ENCODE assay signal across 8 cellular contexts in genomic region chr21:41923641-41924342, GRCh38. TPM values are rescaled to one million over a fixed set of nuclear protein-coding genes. Genes with fewer than 3 reads are reported as not detected.
DNase-seq lines count a peak whose midpoint lies in the region; ATAC-seq and TF ChIP-seq lines count a peak whose summit lies in the region.

No MANE protein-coding gene starts in this region.

- H4K20me1 ChIP-seq in mammary epithelial cell (ENCODE audit: insufficient read depth, low read length): no peaks in the 10 kb centered on the region
- no peaks in the 10 kb centered on the region for H4K20me1 ChIP-seq in GM23338 (replicated peaks; ENCODE audit: insufficient read depth)

- no TSS peak for BruUV-seq in mammary epithelial cell (replicated peaks; lab: Mats Ljungman, UMichigan)

- 9% methylated on average over 4 of the region's 7 CpGs for WGBS in mammary epithelial cell (ENCODE audit: low coverage, missing lambda C conversion rate)

- no peaks in the 10 kb centered on the region for H3K27me3 Mint-ChIP-seq in activated naive CD4-positive, alpha-beta T cell treated with anti-CD3 and anti-CD28 coated beads, Interleukin-2, amount 50 U/mL, for 24 hours
- H3K27me3 Mint-ChIP-seq in GM23338 (ENCODE audit: insufficient read depth, low read depth, poor library complexity): peaks cover 8% of the 10 kb centered on the region

- H3F3A ChIP-seq in GM23338 (replicated peaks; ENCODE audit: low read depth): no peaks in the 10 kb centered on the region

- H3K27ac ChIP-seq in mammary epithelial cell (ENCODE audit: insufficient read depth, low read depth, low read length): peak overlapping the region; percentile 65
- H3K27ac ChIP-seq in mucosa of rectum (ENCODE audit: low read depth in 2 of 2, low read length in 2 of 2): peak overlapping the region; percentile 48 to 71
- peak overlapping the region; percentile 80 to 87 for H3K27ac ChIP-seq in uterus
- no peak overlapping the region for H3K27ac ChIP-seq in GM23338 (ENCODE audit: low read depth)

- ATAC-seq in HG03565 (IDR thresholded peaks at IDR 0.05; ENCODE audit: unreplicated experiment) (no peak), GM23338 (no peak)

- H2AFZ ChIP-seq in mammary epithelial cell (ENCODE audit: low read depth, low read length) (peak overlapping the region; percentile 67), GM23338 (no peak overlapping the region)

- TF ChIP-seq POLR2A in uterus (IDR thresholded peaks at IDR 0.05): no peak

- H3K4me2 ChIP-seq in mammary epithelial cell (ENCODE audit: insufficient read depth, low read depth, low read length) (peak overlapping the region; percentile 77), GM23338 (no peak overlapping the region)

- H3K36me3 ChIP-seq in mammary epithelial cell (ENCODE audit: insufficient read depth, low read length): no peaks in the 10 kb centered on the region
- no peaks in the 10 kb centered on the region for H3K36me3 ChIP-seq in mucosa of rectum (ENCODE audit: control insufficient read depth in 2 of 2, insufficient read depth in 2 of 2, low read length in 2 of 2)
- H3K36me3 ChIP-seq in uterus: no peaks in the 10 kb centered on the region
- H3K36me3 ChIP-seq in GM23338 (ENCODE audit: insufficient read depth): no peaks in the 10 kb centered on the region

- H3K9ac ChIP-seq in mammary epithelial cell (ENCODE audit: insufficient read depth, low read length): peak overlapping the region; percentile 56
- H3K9ac ChIP-seq in mucosa of rectum (ENCODE audit: low read depth in 1 of 2, low read length in 2 of 2): no peak overlapping the region

- no peak for TF ChIP-seq CTCF in mammary epithelial cell (conservative IDR thresholded peaks at IDR 0.05 in 1 of 2, IDR thresholded peaks at IDR 0.05 in 1 of 2; ENCODE audit: extremely low read depth in 1 of 2, insufficient read depth in 1 of 2, low read depth in 1 of 2, low read length in 2 of 2)
- no peak for TF ChIP-seq CTCF in uterus (IDR thresholded peaks at IDR 0.05)
- no peak for TF ChIP-seq CTCF in GM23338 (conservative IDR thresholded peaks at IDR 0.05; ENCODE audit: low read depth in 2 of 2)

- intact Hi-C loops in mammary epithelial cell (cut with micrococcal nuclease): no loop called here
- intact Hi-C loops in uterus (cut with DNase I; ENCODE audit: low total_unique reads): no loop called here

- no peaks in the 10 kb centered on the region for H3K9me3 Mint-ChIP-seq in activated naive CD4-positive, alpha-beta T cell treated with anti-CD3 and anti-CD28 coated beads, Interleukin-2, amount 50 U/mL, for 24 hours
- no peaks in the 10 kb centered on the region for H3K9me3 Mint-ChIP-seq in GM23338

- peak overlapping the region; percentile 52 for H3K27ac Mint-ChIP-seq in activated naive CD4-positive, alpha-beta T cell treated with anti-CD3 and anti-CD28 coated beads, Interleukin-2, amount 50 U/mL, for 24 hours
- no peak overlapping the region for H3K27ac Mint-ChIP-seq in GM23338

- peak overlapping the region; percentile 56 for H3K4me3 Mint-ChIP-seq in activated naive CD4-positive, alpha-beta T cell treated with anti-CD3 and anti-CD28 coated beads, Interleukin-2, amount 50 U/mL, for 24 hours
- H3K4me3 Mint-ChIP-seq in GM23338: no peak overlapping the region

- no peaks in the 10 kb centered on the region for H3K36me3 Mint-ChIP-seq in activated naive CD4-positive, alpha-beta T cell treated with anti-CD3 and anti-CD28 coated beads, Interleukin-2, amount 50 U/mL, for 24 hours
- no peaks in the 10 kb centered on the region for H3K36me3 Mint-ChIP-seq in GM23338 (ENCODE audit: low read depth)

- H3K9me3 ChIP-seq in mammary epithelial cell (replicated peaks; ENCODE audit: insufficient read depth, low read length) (no peaks in the 10 kb centered on the region), mucosa of rectum (ENCODE audit: control insufficient read depth in 2 of 2, low read length in 2 of 2) (no peaks in the 10 kb centered on the region), uterus (no peaks in the 10 kb centered on the region)

- H3K9me2 ChIP-seq in GM23338 (ENCODE audit: insufficient read depth): no peaks in the 10 kb centered on the region

- in situ Hi-C loops in mammary epithelial cell (cut with MboI; ENCODE audit: low sequenced_read_pairs in 2 of 2): loop anchor here in 1 of 2 donors (25.0 kb wide), 1 partner anchor 111 kb away; no protein-coding TSS in a partner anchor

- H3K27me3 ChIP-seq in mammary epithelial cell (ENCODE audit: insufficient read depth, low read length): no peaks in the 10 kb centered on the region
- H3K27me3 ChIP-seq in mucosa of rectum (ENCODE audit: control insufficient read depth in 2 of 2, insufficient read depth in 2 of 2, low read length in 2 of 2): no peaks in the 10 kb centered on the region
- H3K27me3 ChIP-seq in uterus: no peaks in the 10 kb centered on the region
- H3K27me3 ChIP-seq in GM23338 (ENCODE audit: insufficient read depth): no peaks in the 10 kb centered on the region

- dilution Hi-C loops in mammary epithelial cell (cut with HindIII; ENCODE audit: low sequenced_read_pairs): no loop called here

- CTCF ChIA-PET in mammary epithelial cell (lab: Charles Lee; ENCODE audit: low non-redundant PET): no interaction called here

- peaks cover 60% of the 10 kb centered on the region for H3K4me1 Mint-ChIP-seq in activated naive CD4-positive, alpha-beta T cell treated with anti-CD3 and anti-CD28 coated beads, Interleukin-2, amount 50 U/mL, for 24 hours
- H3K4me1 Mint-ChIP-seq in GM23338: peaks cover 26% of the 10 kb centered on the region

- H3K79me2 ChIP-seq in mammary epithelial cell (ENCODE audit: insufficient read depth, low read length) (peaks cover 72% of the 10 kb centered on the region), GM23338 (replicated peaks; ENCODE audit: insufficient read depth) (peaks cover 6% of the 10 kb centered on the region; the same call in 1 of the 2 replicates)

- DNase-seq in activated naive CD4-positive, alpha-beta T cell treated with Interleukin-2 at 50 U/mL for 16 hours: no peak
- DNase-seq in mammary epithelial cell (no peak), uterus (peak in 1 of 2 donors; percentile 36), HuH-7 (ENCODE audit: low spot score) (no peak), GM23338 (ENCODE audit: low spot score) (no peak)

- peak overlapping the region; percentile 22 to 29 (median 29) for H3K4me3 ChIP-seq in mammary epithelial cell (replicated peaks in 1 of 3; ENCODE audit: insufficient read depth in 1 of 3, low read depth in 2 of 3, low read length in 3 of 3)
- no peak overlapping the region for H3K4me3 ChIP-seq in mucosa of rectum (ENCODE audit: low read length in 2 of 2)
- no peak overlapping the region for H3K4me3 ChIP-seq in uterus
- H3K4me3 ChIP-seq in GM23338: no peak overlapping the region

- peaks cover 52% of the 10 kb centered on the region for H3K4me1 ChIP-seq in mammary epithelial cell (ENCODE audit: insufficient read depth, low read length)
- peaks cover 12 to 18% of the 10 kb centered on the region in 2 donors for H3K4me1 ChIP-seq in mucosa of rectum (ENCODE audit: control insufficient read depth in 2 of 2, insufficient read depth in 2 of 2, low read length in 2 of 2)
- H3K4me1 ChIP-seq in uterus: no peaks in the 10 kb centered on the region
- peaks cover 28% of the 10 kb centered on the region for H3K4me1 ChIP-seq in GM23338 (ENCODE audit: insufficient read depth)

TF ChIP-seq in GM23338, 12 proteins besides CTCF, POLR2A, EP300 and RAD21 (continues in another document):
- no peak for TF ChIP-seq STAT1 (IDR thresholded peaks at IDR 0.05; ENCODE audit: unreplicated experiment)

RNA-seq across cellular contexts. Expression of gene C2CD2, which starts 30.0 kb away (rescaled TPM):
- total RNA-seq in mammary epithelial cell (10 to 100 TPM; 29.1 to 36.7 TPM), uterus (10 to 100 TPM in 3 of 4 donors, 1 to 10 TPM in 1; 9.5 to 37.5 (median 18.3) TPM)
- polyA plus RNA-seq in mammary epithelial cell (28.0 TPM), GM23338 (2016; fragmentation: Nextera tagmentation; extraction: Ambion mirVana) (3.1 and 4.5 TPM in 2 replicates)
- polyA minus RNA-seq in mammary epithelial cell: 90.3 TPM
- total RNA-seq in GM23338 (2014; rRNA removed; shearing (Covaris generic)): 12.7 and 16.2 TPM in 2 replicates

RNA-seq across cellular contexts. Expression of gene PRDM15, which starts 44.6 kb away (rescaled TPM):
- total RNA-seq in mammary epithelial cell (1 to 10 TPM; 7.2 to 8.1 TPM), uterus (10 to 100 TPM in 1 of 4 donors, 1 to 10 TPM in 3; 5.9 to 11.0 (median 6.5) TPM)
- polyA plus RNA-seq in mammary epithelial cell (5.8 TPM), GM23338 (2016; fragmentation: Nextera tagmentation; extraction: Ambion mirVana) (3.0 and 3.1 TPM in 2 replicates)
- polyA minus RNA-seq in mammary epithelial cell: 29.5 TPM
- 8.2 and 10.6 TPM in 2 replicates for total RNA-seq in GM23338 (2014; rRNA removed; shearing (Covaris generic))

Comparison
In these comparisons a context has a peak if more than half of its experiments do, and no peak if none do; other contexts are left out.
1. H3K4me3 ChIP-seq: peak in mammary epithelial cell (3 of 3); none in mucosa of rectum (0 of 2), uterus (0 of 2) and GM23338 (single experiment).